8 cellular contexts compared by ENCODE assay signal in genomic region chr16:74296465-74297295, GRCh38. TPM values are rescaled to one million over a fixed set of nuclear protein-coding genes. Genes with fewer than 3 reads are reported as not detected.
A peak's percentile ranks its signal among the peaks of the same experiment; 100 is the strongest.
DNase-seq lines count a peak whose midpoint lies in the region; ATAC-seq and TF ChIP-seq lines count a peak whose summit lies in the region.

PSMD7 (plus strand) TSS chr16:74296814; CDS start chr16:74296915, 101 bp downstream.

- peaks cover 15 to 36% (median 25%) of the 10 kb centered on the region in 3 donors for H3K4me1 Mint-ChIP-seq in naive B cell
- H3K4me1 Mint-ChIP-seq in stimulated activated effector memory CD8-positive, alpha-beta T cell treated with anti-CD3 and anti-CD28 coated beads, Interleukin-12 subunit alpha, Interleukin-12 subunit beta, amount 100 ng/mL, for 72 hours: peaks cover 17% of the 10 kb centered on the region

- H4K20me1 ChIP-seq in DOHH2 (ENCODE audit: control insufficient read depth, insufficient read depth, low read depth, low read length) (peaks cover 15% of the 10 kb centered on the region; the same call in 1 of the 2 replicates), GM23248 (ENCODE audit: insufficient read depth) (0 out of 2 replicates have a peak, but pooled peaks cover 3% of the 10 kb centered on the region), Karpas-422 (ENCODE audit: insufficient read depth, low read depth, low read length) (peaks cover 31% of the 10 kb centered on the region)

- H3F3A ChIP-seq in DOHH2 (ENCODE audit: control insufficient read depth, insufficient read depth) (peaks cover 6% of the 10 kb centered on the region; the same call in 1 of the 2 replicates), GM23248 (ENCODE audit: insufficient read depth) (peaks cover 7% of the 10 kb centered on the region; the same call in 1 of the 2 replicates)

- peaks cover 33% of the 10 kb centered on the region for H3K4me1 ChIP-seq in DOHH2 (ENCODE audit: control insufficient read depth, low read length)
- H3K4me1 ChIP-seq in GM23248 (ENCODE audit: insufficient read depth): peaks cover 16% of the 10 kb centered on the region
- H3K4me1 ChIP-seq in Karpas-422 (ENCODE audit: low read length): peaks cover 28% of the 10 kb centered on the region

- peak within 1 kb of the TSS; percentile 99 for H3K4me3 ChIP-seq in DOHH2 (ENCODE audit: low read length)
- peak within 1 kb of the TSS; percentile 93 for H3K4me3 ChIP-seq in GM23248
- peak within 1 kb of the TSS; percentile 99 for H3K4me3 ChIP-seq in Karpas-422 (ENCODE audit: low read length)

- H3K4me2 ChIP-seq in DOHH2 (ENCODE audit: low read length): peak within 1 kb of the TSS; percentile 82
- H3K4me2 ChIP-seq in GM23248 (ENCODE audit: unreplicated experiment): peak within 1 kb of the TSS; percentile 97
- H3K4me2 ChIP-seq in Karpas-422 (ENCODE audit: low read depth, low read length, poor library complexity, severe bottlenecking): peak within 1 kb of the TSS; percentile 86

- H2AFZ ChIP-seq in GM23248 (peak within 1 kb of the TSS; percentile 99), Karpas-422 (ENCODE audit: low read length) (peak within 1 kb of the TSS; percentile 53)

- H3K9me3 Mint-ChIP-seq in naive B cell: no peaks in the 10 kb centered on the region
- no peaks in the 10 kb centered on the region for H3K9me3 Mint-ChIP-seq in stimulated activated effector memory CD8-positive, alpha-beta T cell treated with anti-CD3 and anti-CD28 coated beads, Interleukin-12 subunit alpha, Interleukin-12 subunit beta, amount 100 ng/mL, for 72 hours

- DNase-seq in GM23248 (peak; percentile 97), Karpas-422 (peak; percentile 96), RPMI8226 (peak; percentile 95), fibroblast of gingiva (ENCODE audit: low read depth) (peak; percentile 90), naive B cell (peak; percentile 91)
- DNase-seq in activated T-helper 1 cell treated with anti-CD3 and anti-CD28 coated beads, Interleukin-2, amount 50 U/mL, for 16 hours (ENCODE audit: low read depth in 1 of 2, low spot score in 1 of 2): peak; percentile 73 to 83
- DNase-seq in stimulated activated effector memory CD8-positive, alpha-beta T cell treated with anti-CD3 and anti-CD28 coated beads, Interleukin-12 subunit alpha, Interleukin-12 subunit beta, amount 100 ng/mL, for 72 hours (ENCODE audit: low spot score in 2 of 2): peak; percentile 80 to 95

- H3K4me3 Mint-ChIP-seq in naive B cell: peak within 1 kb of the TSS; percentile 93 to 99 (median 95)
- H3K4me3 Mint-ChIP-seq in stimulated activated effector memory CD8-positive, alpha-beta T cell treated with anti-CD3 and anti-CD28 coated beads, Interleukin-12 subunit alpha, Interleukin-12 subunit beta, amount 100 ng/mL, for 72 hours: peak within 1 kb of the TSS; percentile 83

- no peak for TF ChIP-seq CTCF in DOHH2 (IDR thresholded peaks at IDR 0.05; ENCODE audit: low read depth, low read length, poor library complexity, severe bottlenecking)

- ATAC-seq in naive B cell (ENCODE audit: low read depth in 2 of 2): peak; percentile 91
- ATAC-seq in stimulated activated effector memory CD8-positive, alpha-beta T cell treated with anti-CD3 and anti-CD28 coated beads, Interleukin-12 subunit alpha, Interleukin-12 subunit beta, amount 100 ng/mL, for 72 hours: peak; percentile 94

- H3K79me2 ChIP-seq in DOHH2 (ENCODE audit: control insufficient read depth, low read length) (peaks cover 69% of the 10 kb centered on the region), GM23248 (ENCODE audit: insufficient read depth) (peaks cover 50% of the 10 kb centered on the region), Karpas-422 (ENCODE audit: low read length) (peaks cover 62% of the 10 kb centered on the region)

- H3K27me3 Mint-ChIP-seq in naive B cell: no peaks in the 10 kb centered on the region

- 1 to 4% methylated on average over 61 to 70 of the region's 71 CpGs for WGBS in GM23248 (ENCODE audit: low coverage in 1 of 2, low lambda C conversion rate in 2 of 2, missing lambda C conversion rate in 2 of 2), 2 experiments

- peak within 1 kb of the TSS; percentile 96 to 99 (median 99) for H3K27ac Mint-ChIP-seq in naive B cell
- H3K27ac Mint-ChIP-seq in stimulated activated effector memory CD8-positive, alpha-beta T cell treated with anti-CD3 and anti-CD28 coated beads, Interleukin-12 subunit alpha, Interleukin-12 subunit beta, amount 100 ng/mL, for 72 hours: peak within 1 kb of the TSS; percentile 97

- H3K9me3 ChIP-seq in DOHH2 (ENCODE audit: control insufficient read depth, insufficient read depth, low read length) (no peaks in the 10 kb centered on the region), GM23248 (ENCODE audit: low read depth) (peaks cover under 1% of the 10 kb centered on the region), Karpas-422 (ENCODE audit: low read length) (peaks cover 6% of the 10 kb centered on the region)

- H3K36me3 ChIP-seq in DOHH2 (ENCODE audit: control insufficient read depth, low read length) (peaks cover 50% of the 10 kb centered on the region), GM23248 (ENCODE audit: low read depth) (peaks cover 30% of the 10 kb centered on the region), Karpas-422 (ENCODE audit: insufficient read depth, low read length) (peaks cover 38% of the 10 kb centered on the region)

- peaks cover 5 to 6% of the 10 kb centered on the region in 2 donors for H3K36me3 Mint-ChIP-seq in naive B cell
- peaks cover 57% of the 10 kb centered on the region for H3K36me3 Mint-ChIP-seq in stimulated activated effector memory CD8-positive, alpha-beta T cell treated with anti-CD3 and anti-CD28 coated beads, Interleukin-12 subunit alpha, Interleukin-12 subunit beta, amount 100 ng/mL, for 72 hours

- H3K27ac ChIP-seq in DOHH2 (ENCODE audit: low read depth, low read length) (peak within 1 kb of the TSS; percentile 88), GM23248 (peak within 1 kb of the TSS; percentile 86), Karpas-422 (ENCODE audit: low read length) (peak within 1 kb of the TSS; percentile 77)

- in situ Hi-C loops in GM23248 (cut with MboI): no loop called here

- H3K9me2 ChIP-seq in DOHH2 (replicated peaks; ENCODE audit: control insufficient read depth, low read length): no peaks in the 10 kb centered on the region
- no peaks in the 10 kb centered on the region for H3K9me2 ChIP-seq in GM23248 (ENCODE audit: insufficient read depth)
- H3K9me2 ChIP-seq in Karpas-422 (replicated peaks; ENCODE audit: insufficient read depth, low read length): no peaks in the 10 kb centered on the region

- H3K9ac ChIP-seq in GM23248: peak within 1 kb of the TSS; percentile 97
- peak within 1 kb of the TSS; percentile 100 for H3K9ac ChIP-seq in Karpas-422 (ENCODE audit: low read length)

- H3K27me3 ChIP-seq in DOHH2 (ENCODE audit: control insufficient read depth, low read length) (no peaks in the 10 kb centered on the region), GM23248 (replicated peaks; ENCODE audit: insufficient read depth) (no peaks in the 10 kb centered on the region), Karpas-422 (ENCODE audit: low read length) (no peaks in the 10 kb centered on the region)

RNA-seq across cellular contexts. Expression of gene PSMD7, which starts in this region (rescaled TPM):
- total RNA-seq in GM23248 (2014; rRNA removed; shearing (Covaris generic)): 82.9 and 122 TPM in 2 replicates
- 155 and 160 TPM in 2 replicates for polyA plus RNA-seq in GM23248 (2016; fragmentation: Nextera tagmentation; extraction: Ambion mirVana)
- total RNA-seq in Karpas-422 (2014; rRNA removed; shearing (Covaris generic); ENCODE audit: low replicate concordance): 50.1 and 56.2 TPM in 2 replicates
- polyA plus RNA-seq in naive B cell (ENCODE audit: low read depth in 6 of 6): 100 to 1,000 TPM in 1 of 6 donors, 10 to 100 TPM in 5; 79.8 to 110 (median 84.7) TPM

Comparison
In these comparisons a context has a peak if more than half of its experiments do, and no peak if none do; other contexts are left out.
1. Peak in every context shown above with its lines: DNase-seq, ATAC-seq, H3K4me3 ChIP-seq and H3K27ac ChIP-seq.